In the genomic region with DNA sequence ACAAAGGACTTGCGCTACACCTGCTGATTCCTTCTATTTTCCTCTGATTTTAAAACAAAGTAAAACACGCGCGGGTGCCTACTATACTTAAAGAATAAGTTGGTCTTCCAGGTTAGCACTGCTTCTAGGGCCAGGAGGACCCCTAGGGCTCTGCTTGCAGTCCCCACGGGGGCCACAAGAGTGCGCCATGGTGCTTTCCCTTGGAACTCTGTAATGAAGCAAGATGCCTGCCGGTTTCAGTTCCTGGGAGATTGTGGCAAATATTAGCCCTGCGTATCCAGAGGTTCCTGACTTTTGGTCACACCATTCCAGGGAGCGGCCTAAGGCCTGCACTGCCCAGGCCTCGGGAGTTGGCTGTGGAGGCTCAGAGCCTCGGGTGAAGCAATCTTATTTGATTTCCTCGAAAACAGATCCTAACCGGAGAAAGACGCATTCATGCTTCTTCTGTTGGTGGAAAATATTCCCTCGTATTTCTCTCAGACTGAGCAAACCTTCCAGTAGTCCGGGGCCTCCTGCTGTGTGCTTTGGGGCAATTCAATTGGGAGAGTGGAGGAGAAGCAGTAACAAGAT, we compare ENCODE assay signal across 8 cellular contexts. TPM values are rescaled to one million over a fixed set of nuclear protein-coding genes. Genes with fewer than 3 reads are reported as not detected.
DNase-seq lines count a peak whose midpoint lies in the region; ATAC-seq and TF ChIP-seq lines count a peak whose summit lies in the region.

No MANE protein-coding gene starts in this region.

- H3K27ac ChIP-seq in OCI-LY1 (ENCODE audit: low read depth, low read length, poor library complexity, severe bottlenecking) = no peak overlapping the region
- no peak overlapping the region for H3K27ac ChIP-seq in fibroblast of lung (ENCODE audit: insufficient read depth, low read length)

- no peaks in the 10 kb centered on the region for H3K4me1 ChIP-seq in OCI-LY1 (ENCODE audit: insufficient read depth, low read length, severe bottlenecking)
- peaks cover 3% of the 10 kb centered on the region for H3K4me1 ChIP-seq in fibroblast of lung (ENCODE audit: control insufficient read depth, extremely low read depth, insufficient read depth, low read length)

- peak; percentile 53 for ATAC-seq in stimulated activated naive CD8-positive, alpha-beta T cell treated with anti-CD3 and anti-CD28 coated beads, Interleukin-15, Interleukin-2, amounts not matched to agents 100 U/mL and 50 U/mL, for 24 hours
- ATAC-seq in HG03469 (IDR thresholded peaks at IDR 0.05; ENCODE audit: unreplicated experiment) = no peak

- H4K20me1 ChIP-seq in OCI-LY1 (ENCODE audit: insufficient read depth, low read length) = no peaks in the 10 kb centered on the region
- H4K20me1 ChIP-seq in fibroblast of lung (ENCODE audit: control insufficient read depth, extremely low read depth, insufficient read depth, low read length) = no peaks in the 10 kb centered on the region

- no peaks in the 10 kb centered on the region for H3K9me2 ChIP-seq in OCI-LY1 (ENCODE audit: low read depth, low read length)

- H3K36me3 Mint-ChIP-seq in nephron progenitor cell (ENCODE audit: low read depth) = no peaks in the 10 kb centered on the region

- DNase-seq in DMS153 (lab: John Stamatoyannopoulos, UW) (peak; percentile 38), HuH-7 (ENCODE audit: low spot score) (peak; percentile 71), fibroblast of lung (ENCODE audit: low read depth in 2 of 2) (peak; percentile 64 to 77), nephron progenitor cell (peak; percentile 97)
- DNase-seq in activated T-cell treated with anti-CD3 and anti-CD28 coated beads, Interleukin-2, amount 50 U/mL, for 1 hour = peak; percentile 62
- peak; percentile 87 for DNase-seq in stimulated activated naive CD8-positive, alpha-beta T cell treated with anti-CD3 and anti-CD28 coated beads, Interleukin-15, Interleukin-2, amounts not matched to agents 100 U/mL and 50 U/mL, for 24 hours

- H3K27ac Mint-ChIP-seq in nephron progenitor cell = no peak overlapping the region

- H3K79me2 ChIP-seq in OCI-LY1 (ENCODE audit: insufficient read depth, low read length) = no peaks in the 10 kb centered on the region
- no peaks in the 10 kb centered on the region for H3K79me2 ChIP-seq in fibroblast of lung (ENCODE audit: control insufficient read depth, insufficient read depth, low read length)

- H3K9me3 Mint-ChIP-seq in nephron progenitor cell = no peaks in the 10 kb centered on the region

- H3K9ac ChIP-seq in OCI-LY1 (ENCODE audit: low read length) = no peak overlapping the region
- H3K9ac ChIP-seq in fibroblast of lung (ENCODE audit: insufficient read depth, low read length) = no peak overlapping the region

- H3K4me2 ChIP-seq in OCI-LY1 (ENCODE audit: low read length) (no peak overlapping the region), fibroblast of lung (ENCODE audit: extremely low read depth, insufficient read depth, low read length) (peak overlapping the region; percentile 77)

- H3K27me3 ChIP-seq in OCI-LY1 (ENCODE audit: insufficient read depth, low read length) (0 out of 2 replicates have a peak, but pooled peaks cover 4% of the 10 kb centered on the region), fibroblast of lung (ENCODE audit: control insufficient read depth, insufficient read depth, low read length) (no peaks in the 10 kb centered on the region)

- no peak overlapping the region for H3K4me3 Mint-ChIP-seq in nephron progenitor cell

- peaks cover 18% of the 10 kb centered on the region for H3K4me1 Mint-ChIP-seq in nephron progenitor cell

- H3K4me3 ChIP-seq in OCI-LY1 (ENCODE audit: low read depth, low read length, poor library complexity, severe bottlenecking) = no peak overlapping the region
- no peak overlapping the region for H3K4me3 ChIP-seq in fibroblast of lung (replicated peaks in 1 of 4; ENCODE audit: control extremely low read depth in 1 of 4, insufficient read depth in 1 of 4, low read depth in 3 of 4, low read length in 4 of 4)

- no peaks in the 10 kb centered on the region for H3F3A ChIP-seq in OCI-LY1 (ENCODE audit: insufficient read depth, low read length)

- no peak overlapping the region for H2AFZ ChIP-seq in OCI-LY1 (ENCODE audit: low read length)
- peak overlapping the region; percentile 85 for H2AFZ ChIP-seq in fibroblast of lung (ENCODE audit: low read length)

- no peaks in the 10 kb centered on the region for H3K9me3 ChIP-seq in OCI-LY1 (ENCODE audit: low read length)
- H3K9me3 ChIP-seq in fibroblast of lung (ENCODE audit: control insufficient read depth, insufficient read depth, low read depth, low read length) = no peaks in the 10 kb centered on the region

- H3K36me3 ChIP-seq in OCI-LY1 (ENCODE audit: insufficient read depth, low read length) (no peaks in the 10 kb centered on the region), fibroblast of lung (ENCODE audit: control insufficient read depth, insufficient read depth, low read length) (no peaks in the 10 kb centered on the region)

- TF ChIP-seq CTCF in OCI-LY1 (IDR thresholded peaks at IDR 0.05; ENCODE audit: low read length) (peak; percentile 93), fibroblast of lung (conservative IDR thresholded peaks at IDR 0.05 in 1 of 2, IDR thresholded peaks at IDR 0.05 in 1 of 2; ENCODE audit: low read depth in 1 of 2, low read length in 2 of 2) (peak; percentile 98 to 99), nephron progenitor cell (IDR thresholded peaks at IDR 0.05) (peak; percentile 98)

- H3K27me3 Mint-ChIP-seq in nephron progenitor cell (ENCODE audit: low read depth, poor library complexity) = peaks cover 20% of the 10 kb centered on the region

RNA-seq across cellular contexts. Expression of a gene that starts 25.3 kb away (rescaled TPM):
- total RNA-seq in fibroblast of lung = not detected in 2 replicates
- polyA plus RNA-seq in fibroblast of lung = not detected in 2 replicates
- not detected in 2 replicates for polyA plus RNA-seq in fibroblast of lung (2012)
- not detected in 2 replicates for polyA minus RNA-seq in fibroblast of lung (ENCODE audit: low replicate concordance)

RNA-seq across cellular contexts. Expression of a gene that starts 59.7 kb away (rescaled TPM):
- total RNA-seq in fibroblast of lung = not detected in 2 replicates
- polyA plus RNA-seq in fibroblast of lung = not detected in 2 replicates
- polyA plus RNA-seq in fibroblast of lung (2012) = not detected in 2 replicates
- polyA minus RNA-seq in fibroblast of lung (ENCODE audit: low replicate concordance) = 0.47 TPM in 1 of 2 replicates, not detected in the other

Comparison
In these comparisons a context has a peak if more than half of its experiments do, and no peak if none do; other contexts are left out.
1. DNase-seq: peak in every context shown above with its lines; median percentile 97 in nephron progenitor cell; 87 in stimulated activated naive CD8-positive, alpha-beta T cell treated with anti-CD3 and anti-CD28 coated beads, Interleukin-15, Interleukin-2, amounts not matched to agents 100 U/mL and 50 U/mL, for 24 hours; 71 in HuH-7; 70 in fibroblast of lung; 62 in activated T-cell treated with anti-CD3 and anti-CD28 coated beads, Interleukin-2, amount 50 U/mL, for 1 hour; 38 in DMS153.